24 cellular contexts compared by ENCODE assay signal in genomic region chr6:13305791-13306190, GRCh38.
"Had no signal": no experiment of that assay in that cellular context is flagged by ENCODE, and none has a peak within 500 bp of the region (broad histone marks: within the 10 kb centered on the region; RNA-seq: fewer than 3 reads in every experiment).

No MANE protein-coding gene starts in this region.

- H3K4me1 ChIP-seq: body of pancreas had no signal

- H3K9me3 Mint-ChIP-seq: activated CD4-positive, alpha-beta memory T cell treated with anti-CD3 and anti-CD28 coated beads for 36 hours; activated CD4-positive, alpha-beta T cell treated with anti-CD3 and anti-CD28 coated beads, Interleukin-2, amount 10 ng/mL, durations not matched to agents 7 days and 5 days; activated naive CD8-positive, alpha-beta T cell treated with anti-CD3 and anti-CD28 coated beads, Interleukin-2, amount 50 U/mL, for 24 hours; activated T-helper 1 cell treated with anti-CD3 and anti-CD28 coated beads, Interleukin-12 subunit alpha, Interleukin-12 subunit beta, Interleukin-2, Interleukin-4 antibody, amounts not matched to agents 30 ng/mL and 10 ng/mL and 1 ng/mL, durations not matched to agents 14 hours and 24 hours and 36 hours; T-helper 1 cell treated with Interleukin-12 subunit alpha and Interleukin-12 subunit beta and Interleukin-4 antibody, amounts not matched to agents 30 μg/mL and 1 μg/mL, for 36 hours had no signal

- H3K27ac Mint-ChIP-seq: activated CD4-positive, alpha-beta memory T cell treated with anti-CD3 and anti-CD28 coated beads for 36 hours; activated CD4-positive, alpha-beta T cell treated with anti-CD3 and anti-CD28 coated beads, Interleukin-2, amount 10 ng/mL, durations not matched to agents 7 days and 5 days; activated naive CD4-positive, alpha-beta T cell treated with anti-CD3 and anti-CD28 coated beads, Interleukin-2, amount 50 U/mL, for 72 hours; activated naive CD8-positive, alpha-beta T cell treated with anti-CD3 and anti-CD28 coated beads, Interleukin-2, amount 50 U/mL, for 24 hours; activated T-helper 1 cell treated with anti-CD3 and anti-CD28 coated beads, Interleukin-12 subunit alpha, Interleukin-12 subunit beta, Interleukin-2, Interleukin-4 antibody, amounts not matched to agents 30 ng/mL and 10 ng/mL and 1 ng/mL, durations not matched to agents 14 hours and 24 hours and 36 hours; T-helper 1 cell treated with Interleukin-12 subunit alpha and Interleukin-12 subunit beta and Interleukin-4 antibody, amounts not matched to agents 30 μg/mL and 1 μg/mL, for 36 hours had no signal

- H3K27ac ChIP-seq: ascending aorta, body of pancreas, SJSA1 had no signal

- H3K4me3 Mint-ChIP-seq: activated CD4-positive, alpha-beta memory T cell treated with anti-CD3 and anti-CD28 coated beads for 36 hours; activated CD4-positive, alpha-beta T cell treated with anti-CD3 and anti-CD28 coated beads, Interleukin-2, amount 10 ng/mL, durations not matched to agents 7 days and 5 days; activated naive CD8-positive, alpha-beta T cell treated with anti-CD3 and anti-CD28 coated beads, Interleukin-2, amount 50 U/mL, for 24 hours; activated T-helper 1 cell treated with anti-CD3 and anti-CD28 coated beads, Interleukin-12 subunit alpha, Interleukin-12 subunit beta, Interleukin-2, Interleukin-4 antibody, amounts not matched to agents 30 ng/mL and 10 ng/mL and 1 ng/mL, durations not matched to agents 14 hours and 24 hours and 36 hours; T-helper 1 cell treated with Interleukin-12 subunit alpha and Interleukin-12 subunit beta and Interleukin-4 antibody, amounts not matched to agents 30 μg/mL and 1 μg/mL, for 36 hours had no signal

- ATAC-seq: activated naive CD4-positive, alpha-beta T cell treated with anti-CD3 and anti-CD28 coated beads, Interleukin-2, amount 50 U/mL, for 72 hours; activated naive CD8-positive, alpha-beta T cell treated with anti-CD3 and anti-CD28 coated beads, Interleukin-2, amount 50 U/mL, for 24 hours; body of pancreas; PC-3 had no signal

- H3K4me3 ChIP-seq: ascending aorta, body of pancreas, SJSA1 had no signal

- H3K27me3 Mint-ChIP-seq: activated CD4-positive, alpha-beta memory T cell treated with anti-CD3 and anti-CD28 coated beads for 36 hours; activated CD4-positive, alpha-beta T cell treated with anti-CD3 and anti-CD28 coated beads, Interleukin-2, amount 10 ng/mL, durations not matched to agents 7 days and 5 days; activated naive CD8-positive, alpha-beta T cell treated with anti-CD3 and anti-CD28 coated beads, Interleukin-2, amount 50 U/mL, for 24 hours had no signal

- H3K27me3 ChIP-seq: ascending aorta, body of pancreas, SJSA1 had no signal

- DNase-seq: activated CD4-positive, alpha-beta memory T cell treated with anti-CD3 and anti-CD28 coated beads for 36 hours; activated CD4-positive, alpha-beta T cell treated with anti-CD3 and anti-CD28 coated beads, Interleukin-2, amount 10 ng/mL, durations not matched to agents 7 days and 5 days; activated CD4-positive, CD25-positive, alpha-beta regulatory T cell; activated CD8-positive, alpha-beta memory T cell treated with anti-CD3 and anti-CD28 coated beads, Interleukin-2, amount 50 U/mL, for 4 hours; activated effector memory CD4-positive, alpha-beta T cell treated with Interleukin-2 at 50 U/mL for 16 hours; activated naive CD4-positive, alpha-beta T cell treated with Interleukin-2 at 50 U/mL for 16 hours; activated naive CD8-positive, alpha-beta T cell treated with anti-CD3 and anti-CD28 coated beads, Interleukin-2, amount 50 U/mL, for 24 hours; amniotic stem cell; body of pancreas; central memory CD4-positive, alpha-beta T cell; KBM-7; NCI-H1048; NCI-H1930; NCI-H2171; NCI-H2227 treated with DMSO at 0.1 percent for 48 hours; NCI-H526 treated with DMSO at 0.1 percent for 48 hours; NK-92 treated with Interleukin-12 subunit alpha and Interleukin-12 subunit beta, amount 100 ng/mL, for 24 hours; PC-3; SHP77 had no signal

- H3K9me3 ChIP-seq: ascending aorta, body of pancreas, SJSA1 had no signal
